ENCODE assay signal across 22 cellular contexts in genomic region chr6:35711731-35712130, GRCh38. TPM values are rescaled to one million over a fixed set of nuclear protein-coding genes. Genes with fewer than 3 reads are reported as not detected.
"Had no signal": no experiment of that assay in that cellular context is flagged by ENCODE, and none has a peak within 500 bp of the region (broad histone marks: within the 10 kb centered on the region; RNA-seq: fewer than 3 reads in every experiment).

No MANE protein-coding gene starts in this region.

- H3K27me3 ChIP-seq: gastrocnemius medialis, neutrophil, right atrium auricular region, spleen, tibial nerve, upper lobe of left lung, uterus had no signal

- H3K79me2 ChIP-seq: parathyroid adenoma had no signal

- H3K36me3 ChIP-seq: gastrocnemius medialis, left ventricle myocardium inferior, lower lobe of right lung, neutrophil, right atrium auricular region, spleen, thoracic aorta, tibial nerve, upper lobe of left lung, uterus had no signal

- H2AFZ ChIP-seq: parathyroid adenoma had no signal

- H3K9ac ChIP-seq: parathyroid adenoma had no signal

- H3K27ac ChIP-seq: gastrocnemius medialis, left ventricle myocardium inferior, lower lobe of right lung, neutrophil, parathyroid adenoma, right atrium auricular region, skin epidermis, spleen, thoracic aorta, tibial nerve, upper lobe of left lung, uterus had no signal

- H3K4me1 ChIP-seq: gastrocnemius medialis, left ventricle myocardium inferior, lower lobe of right lung, parathyroid adenoma, right atrium auricular region, tibial nerve, upper lobe of left lung, uterus had no signal

- DNase-seq: cerebellar nuclear complex; cortex of kidney; foreskin fibroblast; gastrocnemius medialis; left cardiac atrium; left ventricle myocardium inferior; lower lobe of right lung; mucosa of descending colon; naive B cell; stimulated activated CD4-positive, alpha-beta T cell treated with anti-CD3 and anti-CD28 coated beads, Interleukin-2, amount 100 ng/mL, for 48 hours; stimulated activated naive B cell treated with anti-CD40 and anti-IgM and Interleukin-4, amounts not matched to agents 10 μg/mL and 1 μg/mL and 100 μg/mL, for 72 hours; upper lobe of left lung; uterus had no signal

- H3K4me3 ChIP-seq: gastrocnemius medialis, left ventricle myocardium inferior, lower lobe of right lung, mucosa of descending colon, right atrium auricular region, skin epidermis, spleen, thoracic aorta, tibial nerve, upper lobe of left lung, uterus had no signal

- H3K9me3 ChIP-seq: gastrocnemius medialis, left ventricle myocardium inferior, lower lobe of right lung, mucosa of descending colon, neutrophil, right atrium auricular region, spleen, thoracic aorta, tibial nerve, upper lobe of left lung, uterus had no signal

- ATAC-seq: gastrocnemius medialis; left cardiac atrium; lower lobe of right lung; mucosa of descending colon; natural killer cell treated with Interleukin-12 subunit alpha and Interleukin-12 subunit beta and Interleukin-15 and Interleukin-18, amount 100 ng/mL, for 72 hours; stimulated activated naive B cell treated with anti-CD40 and anti-IgM and Interleukin-4, amounts not matched to agents 10 μg/mL and 1 μg/mL and 100 μg/mL, for 72 hours had no signal

RNA-seq across cellular contexts. Expression of gene ARMC12, which starts 25.1 kb away (rescaled TPM):
- total RNA-seq: glomerular endothelial cell; left ventricle myocardium inferior; lower lobe of right lung; natural killer cell treated with Interleukin-12 subunit alpha and Interleukin-12 subunit beta and Interleukin-15 and Interleukin-18, amount 100 ng/mL, for 72 hours; thoracic aorta had no signal
